In genomic region chr16:58499615-58500328, GRCh38 we compare ENCODE assay signal across 1 cellular context.
TF ChIP-seq lines count a peak whose summit lies in the region.

Gene NDRG4 (plus strand): TSS chr16:58500143. CDS start chr16:58500249, 106 bp downstream.

TF ChIP-seq in HepG2, 621 proteins besides CTCF, POLR2A, EP300 and RAD21 (continues in another document):
- no peak for TF ChIP-seq DBP (CRISPR knock-in tag; IDR thresholded peaks at IDR 0.05; ENCODE audit: not compliant biosample characterization)
- no peak for TF ChIP-seq PHF5A (CRISPR knock-in tag; IDR thresholded peaks at IDR 0.05; ENCODE audit: low read depth, unreplicated experiment)
- 0 out of 2 replicates have a peak, but pooled peaks have one; percentile 15 for TF ChIP-seq ZMYM4 (CRISPR knock-in tag; IDR thresholded peaks at IDR 0.05)
- peak; percentile 54; the same call in 1 of the 2 replicates for TF ChIP-seq NFE2 (CRISPR knock-in tag; IDR thresholded peaks at IDR 0.05)
- TF ChIP-seq KDM1A (CRISPR knock-in tag; IDR thresholded peaks at IDR 0.05) = no peak
- TF ChIP-seq, protein P1, sequence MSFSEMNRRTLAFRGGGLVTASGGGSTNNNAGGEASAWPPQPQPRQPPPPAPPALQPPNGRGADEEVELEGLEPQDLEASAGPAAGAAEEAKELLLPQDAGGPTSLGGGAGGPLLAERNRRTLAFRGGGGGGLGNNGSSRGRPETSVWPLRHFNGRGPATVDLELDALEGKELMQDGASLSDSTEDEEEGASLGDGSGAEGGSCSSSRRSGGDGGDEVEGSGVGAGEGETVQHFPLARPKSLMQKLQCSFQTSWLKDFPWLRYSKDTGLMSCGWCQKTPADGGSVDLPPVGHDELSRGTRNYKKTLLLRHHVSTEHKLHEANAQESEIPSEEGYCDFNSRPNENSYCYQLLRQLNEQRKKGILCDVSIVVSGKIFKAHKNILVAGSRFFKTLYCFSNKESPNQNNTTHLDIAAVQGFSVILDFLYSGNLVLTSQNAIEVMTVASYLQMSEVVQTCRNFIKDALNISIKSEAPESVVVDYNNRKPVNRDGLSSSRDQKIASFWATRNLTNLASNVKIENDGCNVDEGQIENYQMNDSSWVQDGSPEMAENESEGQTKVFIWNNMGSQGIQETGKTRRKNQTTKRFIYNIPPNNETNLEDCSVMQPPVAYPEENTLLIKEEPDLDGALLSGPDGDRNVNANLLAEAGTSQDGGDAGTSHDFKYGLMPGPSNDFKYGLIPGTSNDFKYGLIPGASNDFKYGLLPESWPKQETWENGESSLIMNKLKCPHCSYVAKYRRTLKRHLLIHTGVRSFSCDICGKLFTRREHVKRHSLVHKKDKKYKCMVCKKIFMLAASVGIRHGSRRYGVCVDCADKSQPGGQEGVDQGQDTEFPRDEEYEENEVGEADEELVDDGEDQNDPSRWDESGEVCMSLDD (CRISPR knock-in tag; IDR thresholded peaks at IDR 0.05; ENCODE audit: borderline replicate concordance) = no peak
- no peak for TF ChIP-seq ZKSCAN1 (IDR thresholded peaks at IDR 0.05; ENCODE audit: low read length)
- 0 out of 2 replicates have a peak, but pooled peaks have one; percentile 33 for TF ChIP-seq ATF3 (CRISPR knock-in tag; IDR thresholded peaks at IDR 0.05)
- TF ChIP-seq ZNF3 (CRISPR knock-in tag; IDR thresholded peaks at IDR 0.05) = no peak
- TF ChIP-seq MBNL3 (CRISPR knock-in tag; conservative IDR thresholded peaks at IDR 0.05) = no peak
- no peak for TF ChIP-seq ZNF747 (CRISPR knock-in tag; IDR thresholded peaks at IDR 0.05; ENCODE audit: borderline replicate concordance)
- no peak for TF ChIP-seq SOX13 (IDR thresholded peaks at IDR 0.05)
- TF ChIP-seq SOX13 (CRISPR knock-in tag; conservative IDR thresholded peaks at IDR 0.05 in 1 of 2, IDR thresholded peaks at IDR 0.05 in 1 of 2) = peak in 1 of 2 experiments; percentile 16; a peak in 1 of 4 replicates
- TF ChIP-seq ZNF549 (CRISPR knock-in tag; IDR thresholded peaks at IDR 0.05) = no peak
- no peak for TF ChIP-seq MEF2D (CRISPR knock-in tag; IDR thresholded peaks at IDR 0.05)
- TF ChIP-seq RBM39 (IDR thresholded peaks at IDR 0.05; ENCODE audit: low read depth, low read length, poor library complexity, severe bottlenecking) = no peak
- no peak for TF ChIP-seq PHB2 (IDR thresholded peaks at IDR 0.05; ENCODE audit: partially characterized antibody)
- TF ChIP-seq ZNF44 (CRISPR knock-in tag; IDR thresholded peaks at IDR 0.05) = 0 out of 2 replicates have a peak, but pooled peaks have one; percentile 59
- TF ChIP-seq HCFC1 (IDR thresholded peaks at IDR 0.05; ENCODE audit: low read depth, low read length) = no peak
- no peak for TF ChIP-seq MIXL1 (CRISPR knock-in tag; IDR thresholded peaks at IDR 0.05)
- peak; percentile 70 for TF ChIP-seq SP2 (CRISPR knock-in tag; IDR thresholded peaks at IDR 0.05)
- TF ChIP-seq MLLT10 (CRISPR knock-in tag; IDR thresholded peaks at IDR 0.05) = no peak
- peak; percentile 38 for TF ChIP-seq SAP130 (CRISPR knock-in tag; IDR thresholded peaks at IDR 0.05; ENCODE audit: low read depth)
- no peak for TF ChIP-seq TARDBP (CRISPR knock-in tag; IDR thresholded peaks at IDR 0.05)
- TF ChIP-seq ZNF180 (CRISPR knock-in tag; IDR thresholded peaks at IDR 0.05; ENCODE audit: borderline replicate concordance, low read depth) = no peak
- TF ChIP-seq YEATS2 (CRISPR knock-in tag; IDR thresholded peaks at IDR 0.05; ENCODE audit: borderline replicate concordance) = no peak
- TF ChIP-seq NFIC (IDR thresholded peaks at IDR 0.05; ENCODE audit: low read length) = no peak
- 0 out of 2 replicates have a peak, but pooled peaks have one; percentile 14 for TF ChIP-seq BCL6 (CRISPR knock-in tag; IDR thresholded peaks at IDR 0.05)
- TF ChIP-seq MXD4 (CRISPR knock-in tag; IDR thresholded peaks at IDR 0.05) = no peak
- TF ChIP-seq ZNF124 (CRISPR knock-in tag; IDR thresholded peaks at IDR 0.05) = no peak
- TF ChIP-seq ZBTB38 (CRISPR knock-in tag; IDR thresholded peaks at IDR 0.05) = no peak
- peak; percentile 49; the same call in 1 of the 2 replicates for TF ChIP-seq ELF3 (CRISPR knock-in tag; IDR thresholded peaks at IDR 0.05)
- peak; percentile 79 for TF ChIP-seq NFYB (CRISPR knock-in tag; IDR thresholded peaks at IDR 0.05)
- TF ChIP-seq ZNF329 (CRISPR knock-in tag; IDR thresholded peaks at IDR 0.05; ENCODE audit: low read depth) = no peak
- TF ChIP-seq, protein P2, sequence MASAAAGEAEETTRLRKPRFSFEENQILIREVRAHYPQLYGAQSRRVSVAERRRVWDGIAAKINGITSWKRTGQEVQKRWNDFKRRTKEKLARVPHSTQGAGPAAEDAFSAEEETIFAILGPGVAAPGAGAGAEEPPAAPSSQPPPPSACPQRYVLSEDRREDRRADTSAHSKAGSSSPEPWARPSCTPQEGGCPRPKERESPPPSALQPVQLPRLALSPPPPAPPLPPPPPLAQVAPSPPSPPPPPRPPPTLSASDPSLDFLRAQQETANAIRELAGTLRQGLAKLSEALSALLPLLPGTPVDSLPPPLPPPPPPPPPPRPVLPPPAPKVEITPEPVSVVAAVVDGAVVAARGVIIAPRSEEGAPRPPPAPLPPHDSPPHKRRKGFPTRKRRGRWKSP (CRISPR knock-in tag; IDR thresholded peaks at IDR 0.05) = no peak
- no peak for TF ChIP-seq ZNF720 (CRISPR knock-in tag; IDR thresholded peaks at IDR 0.05)
- TF ChIP-seq ZNF768 (CRISPR knock-in tag; IDR thresholded peaks at IDR 0.05) = no peak
- no peak for TF ChIP-seq ZNF879 (CRISPR knock-in tag; IDR thresholded peaks at IDR 0.05)
- no peak for TF ChIP-seq SRF (IDR thresholded peaks at IDR 0.05; ENCODE audit: low read depth, low read length)
- TF ChIP-seq ZNF598 (CRISPR knock-in tag; IDR thresholded peaks at IDR 0.05; ENCODE audit: borderline replicate concordance) = 0 out of 2 replicates have a peak, but pooled peaks have one; percentile 44
- TF ChIP-seq ZSCAN12 (CRISPR knock-in tag; IDR thresholded peaks at IDR 0.05) = no peak
- no peak for TF ChIP-seq FIP1L1 (IDR thresholded peaks at IDR 0.05; ENCODE audit: borderline replicate concordance, insufficient read depth, low read depth, low read length)
- TF ChIP-seq TAF15 (IDR thresholded peaks at IDR 0.05; ENCODE audit: low read depth, low read length, poor library complexity, severe bottlenecking) = no peak
- no peak for TF ChIP-seq FOXK2 (IDR thresholded peaks at IDR 0.05)
- no peak for TF ChIP-seq NFE2L1 (CRISPR knock-in tag; IDR thresholded peaks at IDR 0.05; ENCODE audit: borderline replicate concordance)
- no peak for TF ChIP-seq ZSCAN5A (CRISPR knock-in tag; IDR thresholded peaks at IDR 0.05; ENCODE audit: borderline replicate concordance)
- TF ChIP-seq, protein P3, sequence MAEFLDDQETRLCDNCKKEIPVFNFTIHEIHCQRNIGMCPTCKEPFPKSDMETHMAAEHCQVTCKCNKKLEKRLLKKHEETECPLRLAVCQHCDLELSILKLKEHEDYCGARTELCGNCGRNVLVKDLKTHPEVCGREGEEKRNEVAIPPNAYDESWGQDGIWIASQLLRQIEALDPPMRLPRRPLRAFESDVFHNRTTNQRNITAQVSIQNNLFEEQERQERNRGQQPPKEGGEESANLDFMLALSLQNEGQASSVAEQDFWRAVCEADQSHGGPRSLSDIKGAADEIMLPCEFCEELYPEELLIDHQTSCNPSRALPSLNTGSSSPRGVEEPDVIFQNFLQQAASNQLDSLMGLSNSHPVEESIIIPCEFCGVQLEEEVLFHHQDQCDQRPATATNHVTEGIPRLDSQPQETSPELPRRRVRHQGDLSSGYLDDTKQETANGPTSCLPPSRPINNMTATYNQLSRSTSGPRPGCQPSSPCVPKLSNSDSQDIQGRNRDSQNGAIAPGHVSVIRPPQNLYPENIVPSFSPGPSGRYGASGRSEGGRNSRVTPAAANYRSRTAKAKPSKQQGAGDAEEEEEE (CRISPR knock-in tag; IDR thresholded peaks at IDR 0.05; ENCODE audit: borderline replicate concordance) = no peak
- 0 out of 2 replicates have a peak, but pooled peaks have one; percentile 16 for TF ChIP-seq HMG20A (CRISPR knock-in tag; IDR thresholded peaks at IDR 0.05; ENCODE audit: borderline replicate concordance)
- no peak for TF ChIP-seq MIER2 (CRISPR knock-in tag; IDR thresholded peaks at IDR 0.05)
- TF ChIP-seq ASH2L (IDR thresholded peaks at IDR 0.05; ENCODE audit: insufficient read length, low read depth, low read length) = no peak
- TF ChIP-seq ZNF619 (CRISPR knock-in tag; IDR thresholded peaks at IDR 0.05) = no peak
- no peak for TF ChIP-seq ZNF530 (CRISPR knock-in tag; IDR thresholded peaks at IDR 0.05; ENCODE audit: low read depth)
- TF ChIP-seq, protein P4, sequence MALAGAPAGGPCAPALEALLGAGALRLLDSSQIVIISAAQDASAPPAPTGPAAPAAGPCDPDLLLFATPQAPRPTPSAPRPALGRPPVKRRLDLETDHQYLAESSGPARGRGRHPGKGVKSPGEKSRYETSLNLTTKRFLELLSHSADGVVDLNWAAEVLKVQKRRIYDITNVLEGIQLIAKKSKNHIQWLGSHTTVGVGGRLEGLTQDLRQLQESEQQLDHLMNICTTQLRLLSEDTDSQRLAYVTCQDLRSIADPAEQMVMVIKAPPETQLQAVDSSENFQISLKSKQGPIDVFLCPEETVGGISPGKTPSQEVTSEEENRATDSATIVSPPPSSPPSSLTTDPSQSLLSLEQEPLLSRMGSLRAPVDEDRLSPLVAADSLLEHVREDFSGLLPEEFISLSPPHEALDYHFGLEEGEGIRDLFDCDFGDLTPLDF (CRISPR knock-in tag; IDR thresholded peaks at IDR 0.05) = no peak
- TF ChIP-seq, protein P5, sequence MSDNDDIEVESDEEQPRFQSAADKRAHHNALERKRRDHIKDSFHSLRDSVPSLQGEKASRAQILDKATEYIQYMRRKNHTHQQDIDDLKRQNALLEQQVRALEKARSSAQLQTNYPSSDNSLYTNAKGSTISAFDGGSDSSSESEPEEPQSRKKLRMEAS (IDR thresholded peaks at IDR 0.05) = no peak
- TF ChIP-seq ATF7 (IDR thresholded peaks at IDR 0.05) = no peak
- TF ChIP-seq ATF7 (CRISPR knock-in tag; IDR thresholded peaks at IDR 0.05) = no peak
- TF ChIP-seq ZNF12 (CRISPR knock-in tag; IDR thresholded peaks at IDR 0.05) = no peak
- TF ChIP-seq KLF15 (CRISPR knock-in tag; IDR thresholded peaks at IDR 0.05; ENCODE audit: borderline replicate concordance) = no peak
- peak; percentile 75; the same call in 1 of the 2 replicates for TF ChIP-seq ZNF572 (CRISPR knock-in tag; IDR thresholded peaks at IDR 0.05)
- 0 out of 2 replicates have a peak, but pooled peaks have one; percentile 18 for TF ChIP-seq ZNF235 (CRISPR knock-in tag; IDR thresholded peaks at IDR 0.05; ENCODE audit: borderline replicate concordance)
- no peak for TF ChIP-seq IRF1 (CRISPR knock-in tag; IDR thresholded peaks at IDR 0.05; ENCODE audit: low read depth)
